In genomic region chr4:121154103-121154515, GRCh38 we compare ENCODE assay signal across 1 cellular context.
TF ChIP-seq lines count a peak whose summit lies in the region.

No MANE protein-coding gene starts in this region.

TF ChIP-seq in HepG2, 621 proteins besides CTCF, POLR2A, EP300 and RAD21:
- TF ChIP-seq ATF1 (CRISPR knock-in tag; IDR thresholded peaks at IDR 0.05) (no peak), SALL1 (CRISPR knock-in tag; IDR thresholded peaks at IDR 0.05) (no peak), MYC (CRISPR knock-in tag; IDR thresholded peaks at IDR 0.05; ENCODE audit: borderline replicate concordance) (no peak), PRPF4 (IDR thresholded peaks at IDR 0.05; ENCODE audit: low read depth, low read length, poor library complexity, severe bottlenecking) (no peak), ZNF724P (CRISPR knock-in tag; IDR thresholded peaks at IDR 0.05; ENCODE audit: borderline replicate concordance) (no peak), ZFYVE20 (CRISPR knock-in tag; IDR thresholded peaks at IDR 0.05; ENCODE audit: borderline replicate concordance, low read depth) (no peak), SRSF1 (optimal IDR thresholded peaks at IDR 0.05; ENCODE audit: low read depth, low read length) (no peak), ZNF282 (IDR thresholded peaks at IDR 0.05; ENCODE audit: partially characterized antibody) (no peak), ARID2 (CRISPR knock-in tag; IDR thresholded peaks at IDR 0.05; ENCODE audit: borderline replicate concordance) (no peak), ZBTB40 (IDR thresholded peaks at IDR 0.05) (no peak), ZBTB40 (CRISPR knock-in tag; IDR thresholded peaks at IDR 0.05) (no peak), RELA (CRISPR knock-in tag; IDR thresholded peaks at IDR 0.05) (no peak), ZGPAT (CRISPR knock-in tag; IDR thresholded peaks at IDR 0.05) (no peak), ZNF629 (CRISPR knock-in tag; conservative IDR thresholded peaks at IDR 0.05) (no peak), ZFP90 (CRISPR knock-in tag; IDR thresholded peaks at IDR 0.05; ENCODE audit: borderline replicate concordance) (no peak), NR0B2 (CRISPR knock-in tag; IDR thresholded peaks at IDR 0.05) (no peak), SMC3 (IDR thresholded peaks at IDR 0.05; ENCODE audit: low read length) (no peak), ZNF790 (CRISPR knock-in tag; IDR thresholded peaks at IDR 0.05; ENCODE audit: borderline replicate concordance) (no peak), ZBTB34 (CRISPR knock-in tag; IDR thresholded peaks at IDR 0.05) (no peak), ZNF670 (CRISPR knock-in tag; IDR thresholded peaks at IDR 0.05; ENCODE audit: borderline replicate concordance) (no peak), ZNF383 (CRISPR knock-in tag; IDR thresholded peaks at IDR 0.05; ENCODE audit: borderline replicate concordance) (no peak)
TF ChIP-seq in HepG2: peak in this region for 0.
